16 cellular contexts compared by ENCODE assay signal in genomic region chr11:131370901-131371790, GRCh38. TPM values are rescaled to one million over a fixed set of nuclear protein-coding genes. Genes with fewer than 3 reads are reported as not detected.
DNase-seq lines count a peak whose midpoint lies in the region; ATAC-seq, FAIRE-seq and TF ChIP-seq lines count a peak whose summit lies in the region.
"Had no signal": no experiment of that assay in that cellular context is flagged by ENCODE, and none has a peak within 500 bp of the region (broad histone marks: within the 10 kb centered on the region; RNA-seq: fewer than 3 reads in every experiment).

No MANE protein-coding gene starts in this region.

- POLR2A ChIA-PET in H1 (lab: Charles Lee; ENCODE audit: partially characterized antibody) = interaction anchor here (1.0 to 1.3 kb wide), 2 partner anchors 18 to 117 kb away, joined by 3 to 4 read pairs; no protein-coding TSS in a partner anchor

- no peak overlapping the region for H2BK12ac ChIP-seq in H1 (ENCODE audit: low read depth, low read length)

- no peaks in the 10 kb centered on the region for H3K9me3 ChIP-seq in heart left ventricle
- H3K9me3 ChIP-seq in right atrium auricular region = no peaks in the 10 kb centered on the region
- H3K9me3 ChIP-seq in H1 (ENCODE audit: insufficient read depth in 2 of 2, low read depth in 1 of 2, low read length in 1 of 2) = no peaks in the 10 kb centered on the region
- no peaks in the 10 kb centered on the region for H3K9me3 ChIP-seq in pancreas

- TF ChIP-seq CTCF in heart left ventricle (IDR thresholded peaks at IDR 0.05) (no peak), right atrium auricular region (IDR thresholded peaks at IDR 0.05) (no peak), H1 (IDR thresholded peaks at IDR 0.05; ENCODE audit: control extremely low read depth in 1 of 3, insufficient read depth in 1 of 3, low read depth in 1 of 3, low read length in 3 of 3) (no peak), pancreas (IDR thresholded peaks at IDR 0.05) (no peak)

- H3K14ac ChIP-seq in H1 (ENCODE audit: insufficient read length) = no peak overlapping the region

- no peak overlapping the region for H3K23ac ChIP-seq in H1 (ENCODE audit: insufficient read length)

- no peaks in the 10 kb centered on the region for H4K20me1 ChIP-seq in H1 (replicated peaks in 1 of 2; ENCODE audit: control insufficient read depth in 1 of 2, insufficient read depth in 2 of 2, low read length in 2 of 2)

- no peak overlapping the region for H4K91ac ChIP-seq in H1 (replicated peaks; ENCODE audit: insufficient read length, low read length)

- no peak overlapping the region for H2BK120ac ChIP-seq in H1 (replicated peaks; ENCODE audit: low read depth, low read length)

- no peak overlapping the region for H2BK15ac ChIP-seq in H1 (ENCODE audit: low read length)

- no peak overlapping the region for H4K5ac ChIP-seq in H1 (ENCODE audit: insufficient read length, low read depth, low read length)

- intact Hi-C loops in heart left ventricle (cut with DNase I) = no loop called here
- intact Hi-C loops in pancreas (cut with DNase I) = no loop called here

- no peak overlapping the region for H3K18ac ChIP-seq in H1 (ENCODE audit: extremely low read depth, low read length)

- no peak overlapping the region; a peak in 1 of 7 replicates for H3K9ac ChIP-seq in H1 (replicated peaks in 1 of 4; ENCODE audit: extremely low read depth in 1 of 4, low read depth in 3 of 4, low read length in 3 of 4)

- WGBS in heart left ventricle, 4 donors = 16 to 21% (median 19%) methylated on average over 26 of the region's 26 CpGs
- WGBS in H1 (ENCODE audit: extremely low coverage in 1 of 2, insufficient coverage in 1 of 2, insufficient read length in 1 of 2, insufficient replicate concordance in 2 of 2, low coverage in 1 of 2, low lambda C conversion rate in 2 of 2, missing lambda C conversion rate in 1 of 2), 2 experiments = 81% methylated on average over 26 of the region's 26 CpGs; no CpG with 5 or more reads in 1 of the 2 experiments
- WGBS in pancreas, 2 donors = 4 to 5% methylated on average over 26 of the region's 26 CpGs

- H3K79me1 ChIP-seq in H1 (ENCODE audit: low read depth, low read length) = no peaks in the 10 kb centered on the region

- no peak overlapping the region for H2BK5ac ChIP-seq in H1 (ENCODE audit: low read depth, low read length)

- H2BK20ac ChIP-seq in H1 (ENCODE audit: low read length) = no peak overlapping the region

- DNase-seq in heart left ventricle = no peak
- DNase-seq in right atrium auricular region (ENCODE audit: low spot score) = no peak
- DNase-seq in H1 (ENCODE audit: low read depth in 1 of 2, low spot score in 2 of 2) = no peak
- no peak for DNase-seq in pancreas
- DNase-seq in urothelium cell line (ENCODE audit: low spot score) = peak; percentile 10
- DNase-seq: ACHN; activated CD8-positive, alpha-beta memory T cell treated with anti-CD3 and anti-CD28 coated beads, Interleukin-2, amount 10 ng/mL, durations not matched to agents 7 days and 5 days; dermis blood vessel endothelial cell; kidney; MV-4-11; naive thymus-derived CD8-positive, alpha-beta T cell; NCI-H345 had no signal

- no peak for TF ChIP-seq EP300 in H1 (IDR thresholded peaks at IDR 0.05; ENCODE audit: borderline replicate concordance in 1 of 2, low read depth in 2 of 2, low read length in 2 of 2)

- H3K4me1 ChIP-seq in heart left ventricle (peaks cover 0 to 19% (median 0%) of the 10 kb centered on the region in 12 donors), right atrium auricular region (peaks cover 0 to 11% of the 10 kb centered on the region in 2 donors), H1 (replicated peaks in 1 of 4; ENCODE audit: control insufficient read depth in 3 of 4, insufficient read depth in 4 of 4, low read length in 3 of 4) (peaks cover 11 to 24% (median 19%) of the 10 kb centered on the region in 4 experiments), pancreas (peaks cover 7 to 12% (median 10%) of the 10 kb centered on the region in 3 donors)

- H4K8ac ChIP-seq in H1 (ENCODE audit: extremely low read depth, insufficient read depth, low read length) = peak overlapping the region; percentile 53; the same call in 1 of the 2 replicates

- ATAC-seq in heart left ventricle = peak in 1 of 4 donors; percentile 19
- peak in 3 of 4 donors; percentile 58 to 65 (median 63) for ATAC-seq in pancreas
- no peak for ATAC-seq in HG03565 (IDR thresholded peaks at IDR 0.05; ENCODE audit: unreplicated experiment)
- ATAC-seq in GM19452 (IDR thresholded peaks at IDR 0.05; ENCODE audit: unreplicated experiment) = no peak
- no peak for ATAC-seq in GM19397 (IDR thresholded peaks at IDR 0.05; ENCODE audit: unreplicated experiment)
- ATAC-seq: activated CD8-positive, alpha-beta memory T cell treated with anti-CD3 and anti-CD28 coated beads, Interleukin-2, amount 10 ng/mL, durations not matched to agents 7 days and 5 days; naive thymus-derived CD8-positive, alpha-beta T cell had no signal

- no peak overlapping the region for H3K4ac ChIP-seq in H1 (replicated peaks; ENCODE audit: insufficient read length, low read depth, low read length)

- H3K4me3 ChIP-seq in heart left ventricle (peak overlapping the region in 10 of 12 donors; percentile 3 to 40 (median 24)), right atrium auricular region (peak overlapping the region in 1 of 2 donors; percentile 18), H1 (ENCODE audit: extremely low read depth in 1 of 4, insufficient read depth in 2 of 4, low read depth in 3 of 4, low read length in 4 of 4) (no peak overlapping the region), pancreas (peak overlapping the region in 1 of 4 donors; percentile 13)

- no peak overlapping the region for H3K27ac ChIP-seq in heart left ventricle
- no peak overlapping the region for H3K27ac ChIP-seq in right atrium auricular region
- H3K27ac ChIP-seq in H1 (ENCODE audit: low read depth, low read length) = no peak overlapping the region
- no peak overlapping the region for H3K27ac ChIP-seq in pancreas

- H2AFZ ChIP-seq in H1 (ENCODE audit: low read length) = no peak overlapping the region

- H3K27me3 ChIP-seq in heart left ventricle (peaks cover 0 to 57% (median 18%) of the 10 kb centered on the region in 9 donors), right atrium auricular region (peaks cover 0 to 13% of the 10 kb centered on the region in 2 donors), H1 (replicated peaks in 1 of 4; ENCODE audit: control insufficient read depth in 3 of 4, extremely low read depth in 1 of 4, insufficient read depth in 3 of 4, low read length in 3 of 4) (no peaks in the 10 kb centered on the region; a peak in 1 of 7 replicates), pancreas (peaks cover 4 to 30% (median 9%) of the 10 kb centered on the region in 4 donors)

- H2AK5ac ChIP-seq in H1 (ENCODE audit: low read depth, low read length) = no peak overlapping the region

- FAIRE-seq in H1 (lab: Jason Lieb, UNC) (no peak), pancreas (lab: Jason Lieb, UNC) (no peak), urothelium cell line (lab: Jason Lieb, UNC) (no peak)
- FAIRE-seq: TTC549 had no signal

- H3K36me3 ChIP-seq in heart left ventricle (no peaks in the 10 kb centered on the region), right atrium auricular region (no peaks in the 10 kb centered on the region), H1 (ENCODE audit: control insufficient read depth in 2 of 4, insufficient read depth in 4 of 4, low read length in 3 of 4) (no peaks in the 10 kb centered on the region), pancreas (no peaks in the 10 kb centered on the region)

- TF ChIP-seq POLR2A in heart left ventricle (IDR thresholded peaks at IDR 0.05) = no peak
- no peak for TF ChIP-seq POLR2A in H1 (IDR thresholded peaks at IDR 0.05; ENCODE audit: control extremely low read depth in 1 of 2, low read depth in 2 of 2, low read length in 2 of 2)

- CTCF ChIA-PET in H1 (lab: Charles Lee; ENCODE audit: partially characterized antibody) = interaction anchor here (0.6 to 2.0 kb wide), 4 partner anchors 21 to 1281 kb away, joined by 3 to 8 read pairs (median 4); no protein-coding TSS in a partner anchor

- H3K23me2 ChIP-seq in H1 (ENCODE audit: low read depth, low read length) = no peaks in the 10 kb centered on the region

- no peaks in the 10 kb centered on the region for H3K79me2 ChIP-seq in H1 (ENCODE audit: control insufficient read depth in 1 of 2, insufficient read depth in 2 of 2, low read length in 2 of 2)

- peak overlapping the region; percentile 31 to 53; a peak in 2 of 4 replicates for H3K4me2 ChIP-seq in H1 (ENCODE audit: insufficient read depth in 1 of 2, low read depth in 2 of 2, low read length in 2 of 2)

- no peak overlapping the region for H3K56ac ChIP-seq in H1 (replicated peaks; ENCODE audit: insufficient read length, low read depth, low read length)

- no peak for TF ChIP-seq RAD21 in H1 (IDR thresholded peaks at IDR 0.05 in 1 of 2, conservative IDR thresholded peaks at IDR 0.05 in 1 of 2; ENCODE audit: low read depth in 2 of 2, low read length in 2 of 2)

TF ChIP-seq in H1, 55 proteins besides CTCF, POLR2A, EP300 and RAD21:
- no peak for TF ChIP-seq CREB1 (IDR thresholded peaks at IDR 0.05)
TF ChIP-seq in H1: peak in this region for 0.

RNA-seq across cellular contexts. Expression of gene NTM, which starts 0.7 kb away (rescaled TPM):
- 1 to 10 TPM in 7 of 9 donors, under 1 TPM in 2; 0.69 to 7.7 (median 1.5) TPM for total RNA-seq in heart left ventricle
- polyA plus RNA-seq in heart left ventricle = 1 to 10 TPM in 1 of 2 donors, under 1 TPM in 1; 0.40 to 1.1 TPM
- 10 to 100 TPM; 19.1 to 44.7 TPM for total RNA-seq in right atrium auricular region
- total RNA-seq in H1 (2021; fragmentation: NEBNext Ultra II Directional; extraction: Animal tissue kit (Norgen Biotek cat#: 25700)) = 20.0 and 23.4 TPM in 2 replicates
- 12.9 and 13.4 TPM in 2 replicates for polyA plus RNA-seq in H1 (2011; rRNA removed)
- polyA plus RNA-seq in H1 (2011; cell fraction: cytosol; rRNA removed) = 9.5 TPM
- 41.7 TPM for polyA plus RNA-seq in H1 (2011; cell fraction: nucleus; rRNA removed)
- 14.7 to 18.6 TPM (median 17.7 TPM) in 4 replicates for polyA plus RNA-seq in H1 (2012, experiment 1 of 2)
- 6.2 TPM for polyA plus RNA-seq in H1 (2012, experiment 2 of 2)
- polyA plus RNA-seq in H1 (2013, experiment 1 of 2) = 26.4 TPM
- polyA plus RNA-seq in H1 (2013, experiment 2 of 2) = 25.3 TPM
- polyA minus RNA-seq in H1 (2011; rRNA and poly(A)+ RNA removed) = 22.8 and 36.1 TPM in 2 replicates
- 13.4 TPM for polyA minus RNA-seq in H1 (2011; cell fraction: cytosol; rRNA and poly(A)+ RNA removed)
- 64.2 TPM for polyA minus RNA-seq in H1 (2011; cell fraction: nucleus; rRNA and poly(A)+ RNA removed)
- 1 to 10 TPM in 2 of 6 donors, under 1 TPM in 4; 0.12 to 4.4 (median 0.67) TPM for total RNA-seq in pancreas
- under 1 TPM; 0.04 to 0.45 TPM for polyA plus RNA-seq in pancreas
- total RNA-seq: activated CD8-positive, alpha-beta memory T cell treated with anti-CD3 and anti-CD28 coated beads, Interleukin-2, amount 10 ng/mL, durations not matched to agents 7 days and 5 days; naive thymus-derived CD8-positive, alpha-beta T cell had no signal
- polyA plus RNA-seq: naive thymus-derived CD8-positive, alpha-beta T cell had no signal

Comparison
In these comparisons a context has a peak if more than half of its experiments do, and no peak if none do; other contexts are left out.
1. ATAC-seq: peak in pancreas (3 of 4); none in HG03565 (single experiment), GM19452 (single experiment) and GM19397 (single experiment).
2. H3K4me3 ChIP-seq: peak in heart left ventricle (10 of 12); none in H1 (0 of 4).